2 cellular contexts compared by ENCODE assay signal in genomic region chr5:149486726-149487635, GRCh38.
TF ChIP-seq lines count a peak whose summit lies in the region.

No MANE protein-coding gene starts in this region.

TF ChIP-seq in HCT116, 20 proteins besides CTCF, POLR2A, EP300 and RAD21 (continued from another document):
- TF ChIP-seq ZBTB33 (IDR thresholded peaks at IDR 0.05; ENCODE audit: extremely low read depth, insufficient replicate concordance, low read length), result no peak
- no peak for TF ChIP-seq ZNF274 (IDR thresholded peaks at IDR 0.05; ENCODE audit: low read depth, low read length)
- TF ChIP-seq CEBPB (IDR thresholded peaks at IDR 0.05; ENCODE audit: low read depth), result no peak
- TF ChIP-seq ATF3 (IDR thresholded peaks at IDR 0.05), result no peak
- TF ChIP-seq REST (IDR thresholded peaks at IDR 0.05; ENCODE audit: low read depth), result no peak

TF ChIP-seq in GM12878, 131 proteins besides CTCF, POLR2A, EP300 and RAD21 (continued from another document):
- no peak for TF ChIP-seq ZNF687 (IDR thresholded peaks at IDR 0.05)
- no peak for TF ChIP-seq E4F1 (IDR thresholded peaks at IDR 0.05; ENCODE audit: borderline replicate concordance, partially characterized antibody)
- no peak for TF ChIP-seq ESRRA (IDR thresholded peaks at IDR 0.05; ENCODE audit: low read length)
- no peak for TF ChIP-seq FOXM1 (IDR thresholded peaks at IDR 0.05; ENCODE audit: low read depth, low read length)
- TF ChIP-seq ATF3 (IDR thresholded peaks at IDR 0.05; ENCODE audit: borderline replicate concordance, extremely low read depth, low read depth, low read length), result no peak
- no peak for TF ChIP-seq RAD51 (IDR thresholded peaks at IDR 0.05)
- no peak for TF ChIP-seq KAT2A (conservative IDR thresholded peaks at IDR 0.05; ENCODE audit: control insufficient read depth, low read depth, low read length)
- no peak for TF ChIP-seq MLLT1 (IDR thresholded peaks at IDR 0.05)
- TF ChIP-seq ZNF384 (IDR thresholded peaks at IDR 0.05; ENCODE audit: borderline replicate concordance, low read depth, low read length), result no peak
- no peak for TF ChIP-seq ZBTB4 (CRISPR knock-in tag; IDR thresholded peaks at IDR 0.05)
- no peak for TF ChIP-seq ZBTB11 (CRISPR knock-in tag; IDR thresholded peaks at IDR 0.05)
- TF ChIP-seq JUNB (IDR thresholded peaks at IDR 0.05), result no peak
- no peak for TF ChIP-seq RFX5 (IDR thresholded peaks at IDR 0.05; ENCODE audit: low read depth, low read length)
- TF ChIP-seq ZBTB40 (IDR thresholded peaks at IDR 0.05; ENCODE audit: borderline replicate concordance), result no peak
- no peak for TF ChIP-seq PAX8 (IDR thresholded peaks at IDR 0.05)
- no peak for TF ChIP-seq ZNF622 (IDR thresholded peaks at IDR 0.05)
- no peak for TF ChIP-seq SIX5 (IDR thresholded peaks at IDR 0.05; ENCODE audit: low read depth, low read length, severe bottlenecking)
- no peak for TF ChIP-seq ZSCAN29 (IDR thresholded peaks at IDR 0.05)
- TF ChIP-seq CEBPZ (IDR thresholded peaks at IDR 0.05; ENCODE audit: low read depth, low read length), result no peak
